In genomic region chr1:214558002-214558770, GRCh38 we compare ENCODE assay signal across 13 cellular contexts.
DNase-seq lines count a peak whose midpoint lies in the region; ATAC-seq and TF ChIP-seq lines count a peak whose summit lies in the region.
"Had no signal": no experiment of that assay in that cellular context is flagged by ENCODE, and none has a peak within 500 bp of the region (broad histone marks: within the 10 kb centered on the region; RNA-seq: fewer than 3 reads in every experiment).

No MANE protein-coding gene starts in this region.

- no peak overlapping the region for H3K4me3 ChIP-seq in fibroblast of pulmonary artery (replicated peaks; ENCODE audit: low read depth, low read length)
- H3K4me3 ChIP-seq: esophagus muscularis mucosa, ovary had no signal

- DNase-seq in ACHN (peak; percentile 84), NCI-H226 (peak; percentile 78), fibroblast of pulmonary artery (ENCODE audit: low read depth) (peak; percentile 73), head of caudate nucleus (no peak), NCI-H1417 treated with DMSO at 0.1 percent for 48 hours (lab: John Stamatoyannopoulos, UW) (no peak), cortex of kidney (lab: John Stamatoyannopoulos, UW) (no peak)
- DNase-seq: COR-L47, NCI-H524, substantia nigra had no signal

- no peak for TF ChIP-seq CTCF in fibroblast of pulmonary artery (IDR thresholded peaks at IDR 0.05; ENCODE audit: low read length, missing control alignments)

- ATAC-seq in GM21447 (IDR thresholded peaks at IDR 0.05; ENCODE audit: unreplicated experiment) (peak; percentile 74), HG03139 (IDR thresholded peaks at IDR 0.05; ENCODE audit: unreplicated experiment) (no peak)

- intact Hi-C loops in head of caudate nucleus (cut with DNase I): no loop called here

- in situ Hi-C loops in ACHN (cut with HindIII; ENCODE audit: low pct_ligation_motif_present, low pct_unique_long_range_greater_than_20kb, low sequenced_read_pairs): no loop called here

Comparison
In these comparisons a context has a peak if more than half of its experiments do, and no peak if none do; other contexts are left out.
1. DNase-seq: peak in ACHN (single experiment), NCI-H226 (single experiment) and fibroblast of pulmonary artery (single experiment); none in head of caudate nucleus (0 of 42), NCI-H1417 treated with DMSO at 0.1 percent for 48 hours (single experiment) and cortex of kidney (single experiment).